1 cellular context compared by ENCODE assay signal in the genomic region with DNA sequence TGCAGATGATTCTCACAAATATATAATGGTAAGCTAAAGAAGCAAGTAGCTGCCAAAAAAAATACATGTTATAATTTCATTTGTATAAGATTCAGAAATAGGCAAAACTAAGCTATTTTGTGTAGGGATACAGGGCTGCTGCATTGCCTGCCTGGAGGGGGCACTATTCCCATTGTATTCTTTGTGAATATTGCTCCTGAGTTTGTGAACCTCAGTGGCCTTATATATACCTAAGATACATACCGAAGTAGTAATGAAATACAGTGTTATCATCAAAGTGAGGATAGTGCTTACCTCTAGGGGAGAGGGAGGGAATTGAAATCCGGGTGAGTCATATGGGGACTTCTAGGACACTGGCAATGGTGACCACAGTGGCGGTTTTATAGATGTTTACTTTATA.
TF ChIP-seq lines count a peak whose summit lies in the region.

No MANE protein-coding gene starts in this region.

TF ChIP-seq in K562, 482 proteins besides CTCF, POLR2A, EP300 and RAD21 (continued from another document):
- TF ChIP-seq MEF2D (tag; conservative IDR thresholded peaks at IDR 0.05; ENCODE audit: low read depth), result no peak
- TF ChIP-seq TAF7 (tag; IDR thresholded peaks at IDR 0.05), result no peak
- no peak for TF ChIP-seq CAMTA2 (CRISPR knock-in tag; conservative IDR thresholded peaks at IDR 0.05)
- TF ChIP-seq, protein P1, sequence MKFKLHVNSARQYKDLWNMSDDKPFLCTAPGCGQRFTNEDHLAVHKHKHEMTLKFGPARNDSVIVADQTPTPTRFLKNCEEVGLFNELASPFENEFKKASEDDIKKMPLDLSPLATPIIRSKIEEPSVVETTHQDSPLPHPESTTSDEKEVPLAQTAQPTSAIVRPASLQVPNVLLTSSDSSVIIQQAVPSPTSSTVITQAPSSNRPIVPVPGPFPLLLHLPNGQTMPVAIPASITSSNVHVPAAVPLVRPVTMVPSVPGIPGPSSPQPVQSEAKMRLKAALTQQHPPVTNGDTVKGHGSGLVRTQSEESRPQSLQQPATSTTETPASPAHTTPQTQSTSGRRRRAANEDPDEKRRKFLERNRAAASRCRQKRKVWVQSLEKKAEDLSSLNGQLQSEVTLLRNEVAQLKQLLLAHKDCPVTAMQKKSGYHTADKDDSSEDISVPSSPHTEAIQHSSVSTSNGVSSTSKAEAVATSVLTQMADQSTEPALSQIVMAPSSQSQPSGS (CRISPR knock-in tag; IDR thresholded peaks at IDR 0.05), result no peak
- TF ChIP-seq ZNF695 (CRISPR knock-in tag; IDR thresholded peaks at IDR 0.05), result no peak
- TF ChIP-seq CBFB (CRISPR knock-in tag; IDR thresholded peaks at IDR 0.05), result no peak
- TF ChIP-seq, protein P2, sequence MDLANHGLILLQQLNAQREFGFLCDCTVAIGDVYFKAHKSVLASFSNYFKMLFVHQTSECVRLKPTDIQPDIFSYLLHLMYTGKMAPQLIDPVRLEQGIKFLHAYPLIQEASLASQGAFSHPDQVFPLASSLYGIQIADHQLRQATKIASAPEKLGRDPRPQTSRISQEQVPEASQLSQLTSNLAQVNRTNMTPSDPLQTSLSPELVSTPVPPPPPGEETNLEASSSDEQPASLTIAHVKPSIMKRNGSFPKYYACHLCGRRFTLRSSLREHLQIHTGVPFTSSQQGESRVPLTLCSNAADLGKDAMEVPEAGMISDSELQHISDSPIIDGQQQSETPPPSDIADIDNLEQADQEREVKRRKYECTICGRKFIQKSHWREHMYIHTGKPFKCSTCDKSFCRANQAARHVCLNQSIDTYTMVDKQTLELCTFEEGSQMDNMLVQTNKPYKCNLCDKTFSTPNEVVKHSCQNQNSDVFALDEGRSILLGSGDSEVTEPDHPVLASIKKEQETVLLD (IDR thresholded peaks at IDR 0.05), result no peak
- no peak for TF ChIP-seq ZFP36 (IDR thresholded peaks at IDR 0.05; ENCODE audit: low read depth, low read length, partially characterized antibody)
- no peak for TF ChIP-seq EP400 (IDR thresholded peaks at IDR 0.05)
- TF ChIP-seq, protein P3, sequence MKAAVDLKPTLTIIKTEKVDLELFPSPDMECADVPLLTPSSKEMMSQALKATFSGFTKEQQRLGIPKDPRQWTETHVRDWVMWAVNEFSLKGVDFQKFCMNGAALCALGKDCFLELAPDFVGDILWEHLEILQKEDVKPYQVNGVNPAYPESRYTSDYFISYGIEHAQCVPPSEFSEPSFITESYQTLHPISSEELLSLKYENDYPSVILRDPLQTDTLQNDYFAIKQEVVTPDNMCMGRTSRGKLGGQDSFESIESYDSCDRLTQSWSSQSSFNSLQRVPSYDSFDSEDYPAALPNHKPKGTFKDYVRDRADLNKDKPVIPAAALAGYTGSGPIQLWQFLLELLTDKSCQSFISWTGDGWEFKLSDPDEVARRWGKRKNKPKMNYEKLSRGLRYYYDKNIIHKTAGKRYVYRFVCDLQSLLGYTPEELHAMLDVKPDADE (conservative IDR thresholded peaks at IDR 0.05; ENCODE audit: control insufficient read depth, low read depth, low read length), result no peak
- TF ChIP-seq RBM34 (IDR thresholded peaks at IDR 0.05; ENCODE audit: borderline replicate concordance, insufficient read depth, low read length), result no peak
- TF ChIP-seq, protein P4, sequence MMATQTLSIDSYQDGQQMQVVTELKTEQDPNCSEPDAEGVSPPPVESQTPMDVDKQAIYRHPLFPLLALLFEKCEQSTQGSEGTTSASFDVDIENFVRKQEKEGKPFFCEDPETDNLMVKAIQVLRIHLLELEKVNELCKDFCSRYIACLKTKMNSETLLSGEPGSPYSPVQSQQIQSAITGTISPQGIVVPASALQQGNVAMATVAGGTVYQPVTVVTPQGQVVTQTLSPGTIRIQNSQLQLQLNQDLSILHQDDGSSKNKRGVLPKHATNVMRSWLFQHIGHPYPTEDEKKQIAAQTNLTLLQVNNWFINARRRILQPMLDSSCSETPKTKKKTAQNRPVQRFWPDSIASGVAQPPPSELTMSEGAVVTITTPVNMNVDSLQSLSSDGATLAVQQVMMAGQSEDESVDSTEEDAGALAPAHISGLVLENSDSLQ (IDR thresholded peaks at IDR 0.05), result no peak
- no peak for TF ChIP-seq MYNN (IDR thresholded peaks at IDR 0.05)
- TF ChIP-seq MYNN (CRISPR knock-in tag; IDR thresholded peaks at IDR 0.05), result no peak
- no peak for TF ChIP-seq ZNF785 (CRISPR knock-in tag; IDR thresholded peaks at IDR 0.05)
